In genomic region chr12:54411398-54412241, GRCh38 we compare ENCODE assay signal across 9 cellular contexts. TPM values are rescaled to one million over a fixed set of nuclear protein-coding genes. Genes with fewer than 3 reads are reported as not detected.
DNase-seq lines count a peak whose midpoint lies in the region; ATAC-seq and TF ChIP-seq lines count a peak whose summit lies in the region.
"Had no signal": no experiment of that assay in that cellular context is flagged by ENCODE, and none has a peak within 500 bp of the region (broad histone marks: within the 10 kb centered on the region; RNA-seq: fewer than 3 reads in every experiment).

No MANE protein-coding gene starts in this region.

- H3K36me3 Mint-ChIP-seq in central memory CD8-positive, alpha-beta T cell (ENCODE audit: insufficient read depth) = peaks cover 43% of the 10 kb centered on the region

- DNase-seq in H7 (peak; percentile 94), T-helper 2 cell (peak in 3 of 5 experiments; percentile 35 to 82 (median 51)), lung microvascular endothelial cell (ENCODE audit: low read depth in 2 of 2) (peak; percentile 61 to 98), suprapubic skin (ENCODE audit: low spot score in 2 of 2) (peak; percentile 91 to 92), hippocampal formation (lab: John Stamatoyannopoulos, UW) (no peak), GM20000 (ENCODE audit: low spot score) (no peak), Ammon's horn (ENCODE audit: low spot score) (no peak)
- peak in 1 of 2 donors; percentile 25 for DNase-seq in central memory CD8-positive, alpha-beta T cell (ENCODE audit: low spot score in 2 of 2)

- peak overlapping the region; percentile 72 for H3K4me3 Mint-ChIP-seq in central memory CD8-positive, alpha-beta T cell

- H3K27me3 ChIP-seq in H7 (ENCODE audit: control insufficient read depth, insufficient read depth, low read length) (no peaks in the 10 kb centered on the region), suprapubic skin (no peaks in the 10 kb centered on the region)

- no peak for TF ChIP-seq EP300 in suprapubic skin (IDR thresholded peaks at IDR 0.05)

- no peak overlapping the region for H3K4me3 ChIP-seq in H7 (ENCODE audit: insufficient read depth, low read depth, low read length)
- peak overlapping the region; percentile 64 for H3K4me3 ChIP-seq in suprapubic skin

- H3K4me1 ChIP-seq in suprapubic skin = peaks cover 80% of the 10 kb centered on the region

- peak overlapping the region; percentile 98 for H3K27ac Mint-ChIP-seq in central memory CD8-positive, alpha-beta T cell (ENCODE audit: low read depth)

- H3K9me3 ChIP-seq in suprapubic skin = no peaks in the 10 kb centered on the region

- TF ChIP-seq CTCF in suprapubic skin (IDR thresholded peaks at IDR 0.05) = no peak
- TF ChIP-seq CTCF in GM20000 (IDR thresholded peaks at IDR 0.05; ENCODE audit: extremely low read depth, missing control alignments) = no peak

- TF ChIP-seq POLR2A in suprapubic skin (IDR thresholded peaks at IDR 0.05) = no peak

- H3K36me3 ChIP-seq in H7 (replicated peaks; ENCODE audit: control insufficient read depth, insufficient read depth, low read length) = peaks cover 6% of the 10 kb centered on the region
- peaks cover 38% of the 10 kb centered on the region for H3K36me3 ChIP-seq in suprapubic skin

- no peaks in the 10 kb centered on the region for H3K27me3 Mint-ChIP-seq in central memory CD8-positive, alpha-beta T cell

- WGBS in suprapubic skin = 55% methylated on average over 6 of the region's 10 CpGs

- H3K9me3 Mint-ChIP-seq in central memory CD8-positive, alpha-beta T cell = no peaks in the 10 kb centered on the region

- ATAC-seq in central memory CD8-positive, alpha-beta T cell (replicated peaks; ENCODE audit: extremely low read depth, poor library complexity, severe bottlenecking) = no peak

- peak overlapping the region; percentile 73 for H3K27ac ChIP-seq in suprapubic skin

- peaks cover 60% of the 10 kb centered on the region for H3K4me1 Mint-ChIP-seq in central memory CD8-positive, alpha-beta T cell

RNA-seq across cellular contexts. Expression of gene ITGA5, which starts 7.4 kb away (rescaled TPM):
- total RNA-seq in H7 (2014; rRNA removed; shearing (Covaris generic)) = 38.4 and 50.6 TPM in 2 replicates
- total RNA-seq in lung microvascular endothelial cell (257 and 294 TPM in 2 replicates), suprapubic skin (10 to 100 TPM; 16.3 to 36.4 (median 24.8) TPM)

RNA-seq across cellular contexts. Expression of gene ZNF385A, which starts 27.1 kb away (rescaled TPM):
- total RNA-seq in H7 (2014; rRNA removed; shearing (Covaris generic)) = 2.7 and 3.5 TPM in 2 replicates
- 0.65 and 0.99 TPM in 2 replicates for total RNA-seq in lung microvascular endothelial cell
- total RNA-seq in suprapubic skin = 100 to 1,000 TPM in 3 of 4 donors, 10 to 100 TPM in 1; 99.5 to 134 (median 113) TPM

RNA-seq across cellular contexts. Expression of gene GPR84, which starts 47.3 kb away (rescaled TPM):
- not detected in 2 replicates for total RNA-seq in H7 (2014; rRNA removed; shearing (Covaris generic))
- under 0.01 TPM in 1 of 2 replicates, not detected in the other for total RNA-seq in lung microvascular endothelial cell
- 1 to 10 TPM in 1 of 4 donors, under 1 TPM in 3; 0.38 to 1.7 (median 0.73) TPM for total RNA-seq in suprapubic skin
- total RNA-seq: NCI-H460 had no signal

Comparison
In these comparisons a context has a peak if more than half of its experiments do, and no peak if none do; other contexts are left out.
1. DNase-seq: peak in H7 (single experiment), T-helper 2 cell (3 of 5), lung microvascular endothelial cell (2 of 2) and suprapubic skin (2 of 2); none in hippocampal formation (0 of 2), GM20000 (single experiment) and Ammon's horn (single experiment).
2. RNA of gene ZNF385A, which starts 27.1 kb away (total RNA-seq): 99.5 to 134 TPM in suprapubic skin; 2.7 to 3.5 TPM in H7 and 0.65 to 0.99 TPM in lung microvascular endothelial cell; every median in the first group is over 10 times any median in the second.